In the genomic region with DNA sequence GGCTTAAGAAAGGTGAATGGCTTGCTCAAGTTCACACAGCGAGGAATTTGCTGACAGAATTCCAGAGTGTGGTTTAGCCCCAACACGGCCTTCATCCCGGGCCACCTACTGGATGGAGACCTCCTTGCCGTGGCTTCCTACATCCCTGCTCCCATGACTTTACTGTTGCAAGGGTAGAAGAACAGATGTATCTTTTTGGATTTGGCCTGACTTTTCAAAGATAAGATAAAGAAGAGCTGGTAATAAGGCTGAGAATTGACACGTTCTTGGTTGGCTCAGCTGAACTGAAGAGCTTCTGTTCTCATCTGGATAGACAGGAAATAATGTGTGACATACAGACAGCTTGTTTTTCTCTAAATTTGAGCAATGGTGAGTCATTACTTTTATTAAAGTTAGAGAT, we compare ENCODE assay signal across 14 cellular contexts.
DNase-seq lines count a peak whose midpoint lies in the region; ATAC-seq, FAIRE-seq and TF ChIP-seq lines count a peak whose summit lies in the region.
"Had no signal": no experiment of that assay in that cellular context is flagged by ENCODE, and none has a peak within 500 bp of the region (broad histone marks: within the 10 kb centered on the region; RNA-seq: fewer than 3 reads in every experiment).

No MANE protein-coding gene starts in this region.

- H3K4me3 ChIP-seq in cardiac muscle cell: no peak overlapping the region
- no peak overlapping the region for H3K4me3 ChIP-seq in right atrium auricular region
- H3K4me3 ChIP-seq in keratinocyte (ENCODE audit: control insufficient read depth in 2 of 3, extremely low read depth in 1 of 3, insufficient read depth in 2 of 3, low read depth in 1 of 3, low read length in 3 of 3): no peak overlapping the region
- H3K4me3 ChIP-seq: GM12878, spleen, tibial nerve had no signal

- H3K36me3 Mint-ChIP-seq in activated CD8-positive, alpha-beta memory T cell treated with anti-CD3 and anti-CD28 coated beads, Interleukin-2, amount 10 ng/mL, durations not matched to agents 7 days and 5 days: no peaks in the 10 kb centered on the region
- H3K36me3 Mint-ChIP-seq in CD14-positive monocyte: no peaks in the 10 kb centered on the region

- peak; percentile 90 for FAIRE-seq in keratinocyte (lab: Jason Lieb, UNC)
- FAIRE-seq: A204.1, GM12878 had no signal

- H3K36me3 ChIP-seq in cardiac muscle cell (no peaks in the 10 kb centered on the region), right atrium auricular region (no peaks in the 10 kb centered on the region), keratinocyte (ENCODE audit: control insufficient read depth in 2 of 2, extremely low read depth in 1 of 2, insufficient read depth in 2 of 2, low read length in 2 of 2) (no peaks in the 10 kb centered on the region)
- H3K36me3 ChIP-seq: spleen, tibial nerve had no signal

- no peaks in the 10 kb centered on the region for H3K9me1 ChIP-seq in keratinocyte (ENCODE audit: control insufficient read depth, extremely low read depth, insufficient read depth, low read length)

- no peaks in the 10 kb centered on the region for H4K20me1 ChIP-seq in keratinocyte (ENCODE audit: control insufficient read depth, extremely low read depth, insufficient read depth, low read length)

- no peaks in the 10 kb centered on the region for H3K4me1 ChIP-seq in cardiac muscle cell (ENCODE audit: low read depth)
- no peaks in the 10 kb centered on the region for H3K4me1 ChIP-seq in right atrium auricular region
- peaks cover 58% of the 10 kb centered on the region for H3K4me1 ChIP-seq in keratinocyte (ENCODE audit: control insufficient read depth, extremely low read depth, insufficient read depth, low read length)
- H3K4me1 ChIP-seq: spleen had no signal

- CTCF ChIA-PET in activated CD8-positive, alpha-beta memory T cell treated with anti-CD3 and anti-CD28 coated beads, Interleukin-2, amount 10 ng/mL, durations not matched to agents 7 days and 5 days (lab: Charles Lee): no interaction called here

- H3K4me1 Mint-ChIP-seq in activated CD8-positive, alpha-beta memory T cell treated with anti-CD3 and anti-CD28 coated beads, Interleukin-2, amount 10 ng/mL, durations not matched to agents 7 days and 5 days: peaks cover 2% of the 10 kb centered on the region
- peaks cover 3% of the 10 kb centered on the region for H3K4me1 Mint-ChIP-seq in CD14-positive monocyte

- TF ChIP-seq CTCF in cardiac muscle cell (IDR thresholded peaks at IDR 0.05; ENCODE audit: low read depth, low read length): peak; percentile 36
- no peak for TF ChIP-seq CTCF in right atrium auricular region (IDR thresholded peaks at IDR 0.05)
- peak in 2 of 3 experiments; percentile 6 to 32 for TF ChIP-seq CTCF in keratinocyte (optimal IDR thresholded peaks at IDR 0.05 in 1 of 3, IDR thresholded peaks at IDR 0.05 in 1 of 3, conservative IDR thresholded peaks at IDR 0.05 in 1 of 3; ENCODE audit: extremely low read depth in 1 of 3, insufficient read depth in 2 of 3, low read length in 3 of 3)
- TF ChIP-seq CTCF in CD14-positive monocyte (IDR thresholded peaks at IDR 0.05): no peak

- no peaks in the 10 kb centered on the region for H3K79me2 ChIP-seq in keratinocyte (ENCODE audit: control insufficient read depth, insufficient read depth, low read length)

- DNase-seq in cardiac muscle cell (ENCODE audit: low read depth in 1 of 2, low spot score in 1 of 2): peak; percentile 3 to 84
- no peak for DNase-seq in right atrium auricular region (ENCODE audit: low spot score)
- peak; percentile 4 for DNase-seq in dermis microvascular lymphatic vessel endothelial cell (ENCODE audit: low read depth in 2 of 2)
- no peak for DNase-seq in keratinocyte (ENCODE audit: low read depth, low spot score)
- no peak for DNase-seq in activated CD8-positive, alpha-beta memory T cell treated with anti-CD3 and anti-CD28 coated beads, Interleukin-2, amount 10 ng/mL, durations not matched to agents 7 days and 5 days
- DNase-seq in CD14-positive monocyte (ENCODE audit: low spot score): no peak
- no peak for DNase-seq in hypothalamus (lab: John Stamatoyannopoulos, UW)
- DNase-seq: NCI-H1105, NCI-H69, spleen had no signal

- H3K4me3 Mint-ChIP-seq in activated CD8-positive, alpha-beta memory T cell treated with anti-CD3 and anti-CD28 coated beads, Interleukin-2, amount 10 ng/mL, durations not matched to agents 7 days and 5 days: no peak overlapping the region
- H3K4me3 Mint-ChIP-seq in CD14-positive monocyte: no peak overlapping the region

- H3K4me2 ChIP-seq in keratinocyte (ENCODE audit: control insufficient read depth, extremely low read depth, insufficient read depth, low read depth, low read length): peak overlapping the region; percentile 43

- ATAC-seq in activated CD8-positive, alpha-beta memory T cell treated with anti-CD3 and anti-CD28 coated beads, Interleukin-2, amount 10 ng/mL, durations not matched to agents 7 days and 5 days: no peak
- no peak for ATAC-seq in HG03139 (IDR thresholded peaks at IDR 0.05; ENCODE audit: unreplicated experiment)
- ATAC-seq: GM12878 had no signal

- dilution Hi-C loops in keratinocyte (cut with MboI; ENCODE audit: extremely low pct_ligation_motif_present, low sequenced_read_pairs): no loop called here

- H3K9me3 ChIP-seq in cardiac muscle cell (ENCODE audit: low read depth) (no peaks in the 10 kb centered on the region), right atrium auricular region (no peaks in the 10 kb centered on the region), keratinocyte (ENCODE audit: control insufficient read depth, low read depth, low read length) (no peaks in the 10 kb centered on the region)
- H3K9me3 ChIP-seq: spleen, tibial nerve had no signal

- H3K27me3 ChIP-seq in cardiac muscle cell: no peaks in the 10 kb centered on the region
- no peaks in the 10 kb centered on the region for H3K27me3 ChIP-seq in right atrium auricular region
- H3K27me3 ChIP-seq in keratinocyte (ENCODE audit: control insufficient read depth, extremely low read depth, insufficient read depth, low read length): no peaks in the 10 kb centered on the region
- H3K27me3 ChIP-seq: spleen, tibial nerve had no signal

- intact Hi-C loops in CD14-positive monocyte (cut with micrococcal nuclease): no loop called here

- H3K27ac Mint-ChIP-seq in activated CD8-positive, alpha-beta memory T cell treated with anti-CD3 and anti-CD28 coated beads, Interleukin-2, amount 10 ng/mL, durations not matched to agents 7 days and 5 days: no peak overlapping the region
- no peak overlapping the region for H3K27ac Mint-ChIP-seq in CD14-positive monocyte

- peak overlapping the region; percentile 7 for H2AFZ ChIP-seq in keratinocyte (ENCODE audit: control insufficient read depth, low read length)

- H3K9me3 Mint-ChIP-seq in activated CD8-positive, alpha-beta memory T cell treated with anti-CD3 and anti-CD28 coated beads, Interleukin-2, amount 10 ng/mL, durations not matched to agents 7 days and 5 days (ENCODE audit: low read depth): no peaks in the 10 kb centered on the region
- no peaks in the 10 kb centered on the region for H3K9me3 Mint-ChIP-seq in CD14-positive monocyte

- H3K27ac ChIP-seq in cardiac muscle cell (no peak overlapping the region), right atrium auricular region (no peak overlapping the region), keratinocyte (ENCODE audit: control insufficient read depth, insufficient read depth, low read length) (peak overlapping the region; percentile 84)
- H3K27ac ChIP-seq: spleen, tibial nerve had no signal

- H3K27me3 Mint-ChIP-seq in activated CD8-positive, alpha-beta memory T cell treated with anti-CD3 and anti-CD28 coated beads, Interleukin-2, amount 10 ng/mL, durations not matched to agents 7 days and 5 days: peaks cover 2% of the 10 kb centered on the region
- H3K27me3 Mint-ChIP-seq in CD14-positive monocyte (ENCODE audit: low read depth in 3 of 3): peaks cover 0 to 2% (median 0%) of the 10 kb centered on the region in 3 donors

- peak overlapping the region; percentile 28 for H3K9ac ChIP-seq in keratinocyte (ENCODE audit: control insufficient read depth, extremely low read depth, insufficient read depth, low read length)

Comparison
In these comparisons a context has a peak if more than half of its experiments do, and no peak if none do; other contexts are left out.
1. DNase-seq: peak in cardiac muscle cell (2 of 2) and dermis microvascular lymphatic vessel endothelial cell (2 of 2); none in right atrium auricular region (single experiment), keratinocyte (single experiment), activated CD8-positive, alpha-beta memory T cell treated with anti-CD3 and anti-CD28 coated beads, Interleukin-2, amount 10 ng/mL, durations not matched to agents 7 days and 5 days (single experiment), CD14-positive monocyte (single experiment) and hypothalamus (0 of 51).
2. CTCF ChIP-seq: peak in cardiac muscle cell (single experiment) and keratinocyte (2 of 3); none in right atrium auricular region (0 of 2) and CD14-positive monocyte (single experiment).